In genomic region chr2:241602720-241603119, GRCh38 we compare ENCODE assay signal across 23 cellular contexts.
"Had no signal": no experiment of that assay in that cellular context is flagged by ENCODE, and none has a peak within 500 bp of the region (broad histone marks: within the 10 kb centered on the region; RNA-seq: fewer than 3 reads in every experiment).

No MANE protein-coding gene starts in this region.

- H3K36me3 ChIP-seq: uterus had no signal

- H3K4me3 ChIP-seq: left lung, lung, mucosa of descending colon, right atrium auricular region, right lobe of liver, skin epidermis, suprapubic skin, thoracic aorta, tibial artery, uterus had no signal

- H3K9me3 ChIP-seq: left lung, mucosa of descending colon, right atrium auricular region, right lobe of liver, suprapubic skin, thoracic aorta, tibial artery, uterus had no signal

- ATAC-seq: left colon; left lung; mucosa of descending colon; naive thymus-derived CD4-positive, alpha-beta T cell had no signal

- DNase-seq: hippocampal formation; left colon; mesendoderm; midbrain; mucosa of descending colon; naive thymus-derived CD4-positive, alpha-beta T cell; nucleus accumbens; right lobe of liver; stimulated activated CD4-positive, alpha-beta T cell treated with anti-CD3 and anti-CD28 coated beads, Interleukin-12 subunit alpha, Interleukin-12 subunit beta, amount 100 ng/mL, for 4 hours; stimulated activated CD4-positive, alpha-beta T cell treated with anti-CD3 and anti-CD28 coated beads, Interleukin-15, amount 100 ng/mL, for 24 hours; stimulated activated CD4-positive, alpha-beta T cell treated with anti-CD3 and anti-CD28 coated beads, Interleukin-2, amount 100 ng/mL, for 24 hours; stimulated activated CD4-positive, alpha-beta T cell treated with anti-CD3 and anti-CD28 coated beads, Interleukin-4, amount 100 ng/mL, for 1 hour; stimulated activated naive CD4-positive, alpha-beta T cell; tibial artery; trophoblast cell; uterus had no signal

- H3K4me1 ChIP-seq: left lung, parathyroid adenoma, right atrium auricular region, right lobe of liver, suprapubic skin, tibial artery, uterus had no signal

- H3K27me3 ChIP-seq: left lung, right atrium auricular region, right lobe of liver, suprapubic skin, tibial artery, uterus had no signal

- H3K27ac ChIP-seq: left lung, parathyroid adenoma, right atrium auricular region, right lobe of liver, skin epidermis, suprapubic skin, thoracic aorta, tibial artery, uterus had no signal
